8 cellular contexts compared by ENCODE assay signal in genomic region chr7:155412416-155413253, GRCh38. TPM values are rescaled to one million over a fixed set of nuclear protein-coding genes. Genes with fewer than 3 reads are reported as not detected.
DNase-seq lines count a peak whose midpoint lies in the region; TF ChIP-seq lines count a peak whose summit lies in the region.

No MANE protein-coding gene starts in this region.

- H3K27me3 Mint-ChIP-seq in osteocyte (ENCODE audit: unreplicated experiment), result peaks cover 16% of the 10 kb centered on the region

- no peaks in the 10 kb centered on the region for H3K9me3 ChIP-seq in esophagus squamous epithelium

- peak; percentile 86 for TF ChIP-seq CTCF in GM12864 (IDR thresholded peaks at IDR 0.05; ENCODE audit: low read depth, low read length, missing control alignments)
- TF ChIP-seq CTCF in HFF-Myc (IDR thresholded peaks at IDR 0.05; ENCODE audit: low read depth, low read length, missing control alignments), result peak; percentile 66
- peak in 5 of 6 experiments; percentile 25 to 55 (median 30) for TF ChIP-seq CTCF in esophagus squamous epithelium (IDR thresholded peaks at IDR 0.05)
- peak; percentile 70 for TF ChIP-seq CTCF in osteocyte (IDR thresholded peaks at IDR 0.05)

- no peaks in the 10 kb centered on the region for H3K36me3 ChIP-seq in esophagus squamous epithelium

- H3K27ac Mint-ChIP-seq in osteocyte (ENCODE audit: unreplicated experiment), result no peak overlapping the region

- no peak overlapping the region for H3K27ac ChIP-seq in esophagus squamous epithelium

- DNase-seq in 8988T (peak; percentile 88), GM12864 (ENCODE audit: low read depth) (peak; percentile 8), HFF-Myc (ENCODE audit: extremely low read depth, low read depth) (peak; percentile 2), NCI-H1092 (lab: John Stamatoyannopoulos, UW) (peak; percentile 75), esophagus squamous epithelium (lab: John Stamatoyannopoulos, UW) (no peak), osteocyte (ENCODE audit: extremely low spot score, unreplicated experiment) (no peak), cortex of kidney (lab: John Stamatoyannopoulos, UW) (no peak)
- DNase-seq in activated CD4-positive, alpha-beta T cell treated with anti-CD3 and anti-CD28 coated beads, Interleukin-2, amount 50 U/mL, for 24 hours (ENCODE audit: low read depth in 1 of 2, low spot score in 1 of 2), result peak; percentile 6 to 46

- H3K4me3 Mint-ChIP-seq in osteocyte (ENCODE audit: unreplicated experiment), result no peak overlapping the region

- H3K9me3 Mint-ChIP-seq in osteocyte (ENCODE audit: unreplicated experiment), result no peaks in the 10 kb centered on the region

- intact Hi-C loops in esophagus squamous epithelium (cut with DNase I), result no loop called here

- no peaks in the 10 kb centered on the region for H3K4me1 ChIP-seq in esophagus squamous epithelium

- peaks cover 5% of the 10 kb centered on the region for H3K4me1 Mint-ChIP-seq in osteocyte (ENCODE audit: unreplicated experiment)

- peaks cover 0 to 54% (median 0%) of the 10 kb centered on the region in 4 donors for H3K27me3 ChIP-seq in esophagus squamous epithelium

- H3K4me3 ChIP-seq in GM12864 (ENCODE audit: low read depth, low read length) (no peak overlapping the region), HFF-Myc (replicated peaks; ENCODE audit: low read depth, low read length) (no peak overlapping the region), esophagus squamous epithelium (no peak overlapping the region)

- H3K36me3 Mint-ChIP-seq in osteocyte (ENCODE audit: unreplicated experiment), result no peaks in the 10 kb centered on the region

- no peak for TF ChIP-seq POLR2A in esophagus squamous epithelium (IDR thresholded peaks at IDR 0.05)

- WGBS in esophagus squamous epithelium, 2 donors, result 19 to 35% methylated on average over 5 to 20 of the region's 25 CpGs

RNA-seq across cellular contexts. Expression of gene EN2, which starts 45.3 kb away (rescaled TPM):
- total RNA-seq in esophagus squamous epithelium (under 1 TPM in 1 of 4 donors, not detected in 3; under 0.01 TPM), osteocyte (3.3 and 3.4 TPM in 2 replicates)

Comparison
In these comparisons a context has a peak if more than half of its experiments do, and no peak if none do; other contexts are left out.
1. DNase-seq: peak in 8988T (single experiment), GM12864 (single experiment), HFF-Myc (single experiment), NCI-H1092 (single experiment) and activated CD4-positive, alpha-beta T cell treated with anti-CD3 and anti-CD28 coated beads, Interleukin-2, amount 50 U/mL, for 24 hours (2 of 2); none in esophagus squamous epithelium (single experiment), osteocyte (single experiment) and cortex of kidney (single experiment).
2. CTCF ChIP-seq: peak in every context shown above with its lines; median percentile 86 in GM12864; 70 in osteocyte; 66 in HFF-Myc; 30 in esophagus squamous epithelium.